Comparison of ENCODE assay signal across 8 cellular contexts in the genomic region with DNA sequence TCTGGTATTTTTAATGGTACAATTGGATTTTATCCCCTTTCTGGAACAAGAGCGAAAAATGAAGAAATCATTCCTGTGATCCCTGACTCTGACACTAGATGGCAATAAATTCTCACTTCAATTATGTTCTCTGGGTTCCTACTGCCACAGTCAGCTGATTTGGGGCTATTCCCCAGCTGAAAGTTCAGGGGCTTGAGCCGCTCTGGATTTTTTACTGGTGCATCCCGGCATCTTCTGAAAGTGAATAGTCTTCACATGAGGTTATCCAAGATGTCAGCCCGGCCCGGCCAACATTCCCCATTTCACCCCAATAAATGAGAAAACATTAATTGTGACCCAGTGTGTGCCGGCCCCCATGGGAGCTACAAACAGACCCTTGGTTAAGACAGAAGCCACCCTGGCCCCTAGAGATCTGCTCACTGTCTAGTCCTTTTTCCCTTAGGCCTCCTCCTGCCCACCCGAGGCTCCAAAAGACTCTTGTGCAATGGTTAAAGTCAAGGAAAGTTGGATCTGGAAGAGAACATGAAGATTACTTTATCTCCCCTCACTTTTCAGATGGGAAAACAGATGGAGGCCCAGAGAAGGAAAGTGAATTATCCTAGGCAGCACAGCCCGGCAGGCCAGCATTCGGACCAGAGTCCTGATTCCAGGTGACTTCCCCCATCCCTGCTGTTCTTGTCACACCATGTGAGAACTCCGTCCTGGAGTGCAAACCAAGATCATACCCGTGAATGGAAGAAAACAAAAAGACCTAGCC. TPM values are rescaled to one million over a fixed set of nuclear protein-coding genes. Genes with fewer than 3 reads are reported as not detected.
A peak's percentile ranks its signal among the peaks of the same experiment; 100 is the strongest.
DNase-seq lines count a peak whose midpoint lies in the region; ATAC-seq and TF ChIP-seq lines count a peak whose summit lies in the region.

No MANE protein-coding gene starts in this region.

- peaks cover 3 to 18% of the 10 kb centered on the region in 2 donors for H3K27me3 Mint-ChIP-seq in natural killer cell (ENCODE audit: low read depth in 2 of 2)
- peaks cover 8 to 10% of the 10 kb centered on the region in 2 donors for H3K27me3 Mint-ChIP-seq in natural killer cell treated with Interleukin-12 subunit alpha and Interleukin-12 subunit beta and Interleukin-15 and Interleukin-18, amount 100 ng/mL, for 72 hours

- H3K36me3 ChIP-seq in SJCRH30, result no peaks in the 10 kb centered on the region
- H3K36me3 ChIP-seq in lung (ENCODE audit: control insufficient read depth in 2 of 2, insufficient read depth in 2 of 2, low read length in 2 of 2), result no peaks in the 10 kb centered on the region
- H3K36me3 ChIP-seq in aorta (ENCODE audit: control insufficient read depth in 1 of 2, insufficient read depth in 2 of 2, low read length in 1 of 2), result no peaks in the 10 kb centered on the region

- H3K9me3 ChIP-seq in SJCRH30 (replicated peaks) (no peaks in the 10 kb centered on the region), lung (ENCODE audit: control insufficient read depth in 2 of 2, insufficient read depth in 1 of 2, low read length in 1 of 2) (no peaks in the 10 kb centered on the region), aorta (ENCODE audit: control insufficient read depth, low read length) (no peaks in the 10 kb centered on the region)

- no peak overlapping the region for H3K4me3 Mint-ChIP-seq in natural killer cell
- no peak overlapping the region for H3K4me3 Mint-ChIP-seq in natural killer cell treated with Interleukin-12 subunit alpha and Interleukin-12 subunit beta and Interleukin-15 and Interleukin-18, amount 100 ng/mL, for 72 hours

- no peaks in the 10 kb centered on the region for H3K9me3 Mint-ChIP-seq in natural killer cell
- no peaks in the 10 kb centered on the region for H3K9me3 Mint-ChIP-seq in natural killer cell treated with Interleukin-12 subunit alpha and Interleukin-12 subunit beta and Interleukin-15 and Interleukin-18, amount 100 ng/mL, for 72 hours

- intact Hi-C loops in natural killer cell (cut with micrococcal nuclease), result loop anchor here (1.0 kb wide), 1 partner anchor 55 kb away; no protein-coding TSS in a partner anchor
- intact Hi-C loops in aorta (cut with DNase I), result loop anchor here (1.0 to 10.0 kb wide), 5 partner anchors 55 to 806 kb away; a partner anchor contains a TSS

- ATAC-seq in natural killer cell, result peak; percentile 60 to 72 (median 62)
- no peak for ATAC-seq in natural killer cell treated with Interleukin-12 subunit alpha and Interleukin-12 subunit beta and Interleukin-15 and Interleukin-18, amount 100 ng/mL, for 72 hours
- peak; percentile 48 for ATAC-seq in lung (ENCODE audit: insufficient read depth, low FRiP score)
- peak; percentile 67 for ATAC-seq in aorta (ENCODE audit: low FRiP score)
- ATAC-seq in HG02571 (IDR thresholded peaks at IDR 0.05; ENCODE audit: unreplicated experiment), result no peak

- no peak for DNase-seq in natural killer cell
- no peak for DNase-seq in natural killer cell treated with Interleukin-12 subunit alpha and Interleukin-12 subunit beta and Interleukin-15 and Interleukin-18, amount 100 ng/mL, for 72 hours (ENCODE audit: low spot score)
- DNase-seq in M059J (ENCODE audit: low read depth), result peak; percentile 61
- DNase-seq in SJCRH30, result peak; percentile 24 to 72
- DNase-seq in dermis microvascular lymphatic vessel endothelial cell (ENCODE audit: low read depth in 2 of 2), result peak; percentile 55 to 66
- DNase-seq in lung (ENCODE audit: low spot score), result no peak
- DNase-seq in aorta, result no peak

- peaks cover 0 to 5% of the 10 kb centered on the region in 2 donors for H3K4me1 Mint-ChIP-seq in natural killer cell
- H3K4me1 Mint-ChIP-seq in natural killer cell treated with Interleukin-12 subunit alpha and Interleukin-12 subunit beta and Interleukin-15 and Interleukin-18, amount 100 ng/mL, for 72 hours (ENCODE audit: low read depth in 2 of 2), result peaks cover 7 to 9% of the 10 kb centered on the region in 2 donors

- H3K27me3 ChIP-seq in SJCRH30, result no peaks in the 10 kb centered on the region; the same call in 1 of the 2 replicates
- no peaks in the 10 kb centered on the region for H3K27me3 ChIP-seq in lung (ENCODE audit: control insufficient read depth, insufficient read depth)
- no peaks in the 10 kb centered on the region for H3K27me3 ChIP-seq in aorta (ENCODE audit: control insufficient read depth in 1 of 2, insufficient read depth in 2 of 2, low read length in 1 of 2)

- peak; percentile 69 for TF ChIP-seq CTCF in natural killer cell (IDR thresholded peaks at IDR 0.05)
- TF ChIP-seq CTCF in lung (IDR thresholded peaks at IDR 0.05; ENCODE audit: control extremely low read depth, extremely low read depth), result peak; percentile 60

- H3K27ac ChIP-seq in SJCRH30, result no peak overlapping the region
- H3K27ac ChIP-seq in lung (ENCODE audit: low read depth in 1 of 2, low read length in 1 of 2), result peak overlapping the region in 1 of 2 donors; percentile 81
- no peak overlapping the region for H3K27ac ChIP-seq in aorta (ENCODE audit: low read depth in 1 of 2, low read length in 2 of 2)

- no peaks in the 10 kb centered on the region for H3K4me1 ChIP-seq in SJCRH30
- no peaks in the 10 kb centered on the region for H3K4me1 ChIP-seq in lung (ENCODE audit: control insufficient read depth in 2 of 2, insufficient read depth in 2 of 2, low read length in 2 of 2)
- peaks cover 0 to 4% of the 10 kb centered on the region in 2 donors for H3K4me1 ChIP-seq in aorta (ENCODE audit: control insufficient read depth in 1 of 2, insufficient read depth in 2 of 2, low read length in 2 of 2)

- 45 to 48% methylated on average over 11 of the region's 11 CpGs for WGBS in lung, 2 donors
- 55 to 58% methylated on average over 11 of the region's 11 CpGs for WGBS in aorta, 2 donors

- H3K4me3 ChIP-seq in SJCRH30 (no peak overlapping the region), lung (no peak overlapping the region), aorta (ENCODE audit: low read length in 2 of 2) (no peak overlapping the region)

- H3K36me3 Mint-ChIP-seq in natural killer cell, result no peaks in the 10 kb centered on the region
- no peaks in the 10 kb centered on the region for H3K36me3 Mint-ChIP-seq in natural killer cell treated with Interleukin-12 subunit alpha and Interleukin-12 subunit beta and Interleukin-15 and Interleukin-18, amount 100 ng/mL, for 72 hours

- no peak overlapping the region for H3K27ac Mint-ChIP-seq in natural killer cell
- peak overlapping the region in 1 of 2 donors; percentile 64 for H3K27ac Mint-ChIP-seq in natural killer cell treated with Interleukin-12 subunit alpha and Interleukin-12 subunit beta and Interleukin-15 and Interleukin-18, amount 100 ng/mL, for 72 hours

RNA-seq across cellular contexts. Expression of a gene that starts 20.8 kb away (rescaled TPM):
- total RNA-seq in natural killer cell (10 to 100 TPM in 1 of 3 donors, 1 to 10 TPM in 2; 2.0 to 19.4 (median 2.0) TPM), dermis microvascular lymphatic vessel endothelial cell (36.2 and 55.9 TPM in 2 replicates), lung (10 to 100 TPM; 48.3 to 82.6 TPM), aorta (10 to 100 TPM; 61.1 to 69.6 TPM)
- total RNA-seq in natural killer cell treated with Interleukin-12 subunit alpha and Interleukin-12 subunit beta and Interleukin-15 and Interleukin-18, amount 100 ng/mL, for 72 hours, result 1 to 10 TPM; 1.1 to 3.3 TPM
- 179 and 286 TPM in 2 replicates for total RNA-seq in M059J (2014; rRNA removed; shearing (Covaris generic))
- total RNA-seq in SJCRH30 (2014; rRNA removed; shearing (Covaris generic)), result 47.8 and 50.7 TPM in 2 replicates
- polyA plus RNA-seq in lung (10 to 100 TPM; 15.3 to 82.1 TPM), aorta (10 to 100 TPM; 17.2 to 25.4 TPM)

Comparison
In these comparisons a context has a peak if more than half of its experiments do, and no peak if none do; other contexts are left out.
1. ATAC-seq: peak in natural killer cell (3 of 3), lung (single experiment) and aorta (single experiment); none in natural killer cell treated with Interleukin-12 subunit alpha and Interleukin-12 subunit beta and Interleukin-15 and Interleukin-18, amount 100 ng/mL, for 72 hours (0 of 2) and HG02571 (single experiment).
2. DNase-seq: peak in M059J (single experiment), SJCRH30 (2 of 2) and dermis microvascular lymphatic vessel endothelial cell (2 of 2); none in natural killer cell (single experiment), natural killer cell treated with Interleukin-12 subunit alpha and Interleukin-12 subunit beta and Interleukin-15 and Interleukin-18, amount 100 ng/mL, for 72 hours (single experiment), lung (single experiment) and aorta (0 of 2).